17 cellular contexts compared by ENCODE assay signal in genomic region chr14:72714871-72715214, GRCh38.
DNase-seq lines count a peak whose midpoint lies in the region; ATAC-seq and TF ChIP-seq lines count a peak whose summit lies in the region.
"Had no signal": no experiment of that assay in that cellular context is flagged by ENCODE, and none has a peak within 500 bp of the region (broad histone marks: within the 10 kb centered on the region; RNA-seq: fewer than 3 reads in every experiment).

No MANE protein-coding gene starts in this region.

- no peak overlapping the region for H4K5ac ChIP-seq in IMR-90 (ENCODE audit: low read depth, low read length)

- H3K4me3 ChIP-seq in BLaER1 (0 out of 2 replicates have a peak overlapping the region, but pooled peaks have one; percentile 12), IMR-90 (ENCODE audit: insufficient read depth, low read depth, low read length) (no peak overlapping the region), esophagus muscularis mucosa (no peak overlapping the region), PC-9 (no peak overlapping the region)
- H3K4me3 ChIP-seq: colonic mucosa, esophagus squamous epithelium, hepatocyte, lower lobe of right lung, transverse colon had no signal

- no peak overlapping the region for H3K18ac ChIP-seq in IMR-90 (ENCODE audit: low read depth, low read length)

- H3K9ac ChIP-seq in BLaER1 = 0 out of 2 replicates have a peak overlapping the region, but pooled peaks have one; percentile 11
- no peak overlapping the region for H3K9ac ChIP-seq in IMR-90 (ENCODE audit: low read depth, low read length)

- no peaks in the 10 kb centered on the region for H3K27me3 Mint-ChIP-seq in nephron (ENCODE audit: low read depth)

- dilution Hi-C loops in IMR-90 (cut with HindIII; ENCODE audit: low sequenced_read_pairs, unreplicated experiment) = no loop called here

- no peak overlapping the region for H3K4ac ChIP-seq in IMR-90 (ENCODE audit: low read depth, low read length)

- H3F3A ChIP-seq in PC-9 (ENCODE audit: insufficient read depth, low read depth) = no peaks in the 10 kb centered on the region

- in situ Hi-C loops in IMR-90 (cut with MboI; ENCODE audit: low sequenced_read_pairs) = no loop called here

- no peaks in the 10 kb centered on the region for H3K9me3 ChIP-seq in BLaER1
- no peaks in the 10 kb centered on the region for H3K9me3 ChIP-seq in IMR-90 (ENCODE audit: control insufficient read depth, insufficient read depth, low read length)
- no peaks in the 10 kb centered on the region for H3K9me3 ChIP-seq in esophagus muscularis mucosa
- H3K9me3 ChIP-seq in PC-9 (ENCODE audit: insufficient read depth, low read depth) = no peaks in the 10 kb centered on the region
- H3K9me3 ChIP-seq: colonic mucosa, esophagus squamous epithelium, lower lobe of right lung, transverse colon had no signal

- H3K4me1 Mint-ChIP-seq in nephron = peaks cover 37% of the 10 kb centered on the region

- ATAC-seq in IMR-90 (ENCODE audit: low read depth) (no peak), GM19452 (IDR thresholded peaks at IDR 0.05; ENCODE audit: unreplicated experiment) (no peak)

- H2BK15ac ChIP-seq in IMR-90 (ENCODE audit: low read depth, low read length) = no peak overlapping the region

- H3K9me1 ChIP-seq in IMR-90 (ENCODE audit: insufficient read depth, low read length) = peaks cover 18% of the 10 kb centered on the region; the same call in 1 of the 2 replicates

- H3K27ac ChIP-seq in BLaER1 (peak overlapping the region; percentile 57), IMR-90 (ENCODE audit: insufficient read depth, low read length) (no peak overlapping the region), esophagus muscularis mucosa (replicated peaks in 1 of 4) (peak overlapping the region in 3 of 4 donors; percentile 27 to 67 (median 65)), PC-9 (no peak overlapping the region)
- H3K27ac ChIP-seq: colonic mucosa, esophagus squamous epithelium, hepatocyte, lower lobe of right lung, transverse colon had no signal

- no peaks in the 10 kb centered on the region for H3K27me3 ChIP-seq in BLaER1
- H3K27me3 ChIP-seq in IMR-90 (ENCODE audit: control insufficient read depth, insufficient read depth, low read length) = no peaks in the 10 kb centered on the region
- H3K27me3 ChIP-seq in esophagus muscularis mucosa = no peaks in the 10 kb centered on the region
- peaks cover 65% of the 10 kb centered on the region for H3K27me3 ChIP-seq in PC-9 (ENCODE audit: insufficient read depth, low read depth)
- H3K27me3 ChIP-seq: colonic mucosa, esophagus squamous epithelium, hepatocyte, transverse colon had no signal

- peak overlapping the region; percentile 26 for H2AK9ac ChIP-seq in IMR-90 (replicated peaks; ENCODE audit: low read depth, low read length, poor library complexity)

- no peak for TF ChIP-seq CTCF in IMR-90 (conservative IDR thresholded peaks at IDR 0.05; ENCODE audit: low read depth, low read length)
- TF ChIP-seq CTCF in esophagus muscularis mucosa (IDR thresholded peaks at IDR 0.05) = no peak
- TF ChIP-seq CTCF in nephron (IDR thresholded peaks at IDR 0.05; ENCODE audit: unreplicated experiment in 3 of 3) = no peak
- no peak for TF ChIP-seq CTCF in PC-9 (conservative IDR thresholded peaks at IDR 0.05)

- H3K4me3 Mint-ChIP-seq in nephron = no peak overlapping the region

- H4K8ac ChIP-seq in IMR-90 (ENCODE audit: low read depth in 2 of 2, low read length in 2 of 2) = no peak overlapping the region; a peak in 1 of 4 replicates

- H3K79me1 ChIP-seq in IMR-90 (ENCODE audit: low read depth in 1 of 2, low read length in 2 of 2) = peaks cover 4 to 19% of the 10 kb centered on the region in 2 experiments; a peak in 2 of 4 replicates

- no peak overlapping the region for H3K23ac ChIP-seq in IMR-90 (ENCODE audit: low read depth, low read length)

- no peak overlapping the region for H3K14ac ChIP-seq in IMR-90 (replicated peaks; ENCODE audit: low read depth, low read length)

- H3K9me2 ChIP-seq in PC-9 (ENCODE audit: insufficient read depth) = no peaks in the 10 kb centered on the region

- H3K4me2 ChIP-seq in BLaER1 (peak overlapping the region; percentile 92), IMR-90 (ENCODE audit: low read depth, low read length) (no peak overlapping the region), PC-9 (no peak overlapping the region)
- H3K4me2 ChIP-seq: hepatocyte had no signal

- no peak for TF ChIP-seq RAD21 in IMR-90 (IDR thresholded peaks at IDR 0.05; ENCODE audit: low read length)

- no peak overlapping the region for H3K56ac ChIP-seq in IMR-90 (ENCODE audit: extremely low read depth, insufficient read depth, low read length)

- H3K4me1 ChIP-seq in BLaER1 (peaks cover 52% of the 10 kb centered on the region), IMR-90 (ENCODE audit: control insufficient read depth, insufficient read depth, low read length) (peaks cover 14% of the 10 kb centered on the region), esophagus muscularis mucosa (peaks cover 25 to 45% (median 28%) of the 10 kb centered on the region in 4 donors), PC-9 (replicated peaks; ENCODE audit: insufficient read depth) (no peaks in the 10 kb centered on the region)
- H3K4me1 ChIP-seq: colonic mucosa, lower lobe of right lung, transverse colon had no signal

- POLR2A ChIA-PET in IMR-90 (lab: Charles Lee; ENCODE audit: unreplicated experiment) = no interaction called here
- POLR2A ChIA-PET in PC-9 (lab: Charles Lee; ENCODE audit: unreplicated experiment) = no interaction called here

- H4K91ac ChIP-seq in IMR-90 (ENCODE audit: insufficient read depth, low read depth, low read length) = no peak overlapping the region; the same call in 1 of the 2 replicates

- H2BK5ac ChIP-seq in IMR-90 (ENCODE audit: low read depth, low read length, poor library complexity, severe bottlenecking) = no peak overlapping the region

- H3K36me3 ChIP-seq in BLaER1 (no peaks in the 10 kb centered on the region), IMR-90 (ENCODE audit: control insufficient read depth, insufficient read depth, low read length) (peaks cover 13% of the 10 kb centered on the region; the same call in 1 of the 2 replicates), esophagus muscularis mucosa (peaks cover 0 to 15% (median 0%) of the 10 kb centered on the region in 4 donors), PC-9 (ENCODE audit: low read depth) (no peaks in the 10 kb centered on the region)
- H3K36me3 ChIP-seq: colonic mucosa, esophagus squamous epithelium, lower lobe of right lung, transverse colon had no signal

- H2BK120ac ChIP-seq in IMR-90 (ENCODE audit: low read depth, low read length) = no peak overlapping the region

- TF ChIP-seq POLR2A in IMR-90 (IDR thresholded peaks at IDR 0.05; ENCODE audit: low read depth, low read length) = no peak
- no peak for TF ChIP-seq POLR2A in esophagus muscularis mucosa (IDR thresholded peaks at IDR 0.05; ENCODE audit: low read depth)

- H2AFZ ChIP-seq in IMR-90 (replicated peaks; ENCODE audit: low read length, poor library complexity) (peak overlapping the region; percentile 14), PC-9 (no peak overlapping the region)
- H2AFZ ChIP-seq: hepatocyte had no signal

- WGBS in IMR-90 (ENCODE audit: extremely low coverage in 2 of 2, insufficient read length in 1 of 2), 2 experiments = no CpG with 5 or more reads among the region's 8 CpGs
- WGBS in esophagus muscularis mucosa = 95% methylated on average over 4 of the region's 8 CpGs

- peaks cover 10% of the 10 kb centered on the region for H3K36me3 Mint-ChIP-seq in nephron (ENCODE audit: low read depth)
- H3K36me3 Mint-ChIP-seq: activated naive CD4-positive, alpha-beta T cell treated with anti-CD3 and anti-CD28 coated beads, Interleukin-2, amount 50 U/mL, for 72 hours had no signal

- peak overlapping the region; percentile 44; the same call in 1 of the 2 replicates for H2AK5ac ChIP-seq in IMR-90 (ENCODE audit: low read depth, low read length)

- H3K79me2 ChIP-seq in PC-9 (ENCODE audit: low read depth) = no peaks in the 10 kb centered on the region
- H3K79me2 ChIP-seq: hepatocyte had no signal

- TF ChIP-seq EP300 in esophagus muscularis mucosa (IDR thresholded peaks at IDR 0.05) = no peak

- BruUV-seq in IMR-90 (replicated peaks; lab: Mats Ljungman, UMichigan) = no TSS peak
- no TSS peak for BruUV-seq in PC-9 (replicated peaks; lab: Mats Ljungman, UMichigan)

- CTCF ChIA-PET in IMR-90 (lab: Yijun Ruan, JAX) = no interaction called here
- CTCF ChIA-PET in PC-9 (lab: Charles Lee) = no interaction called here

- intact Hi-C loops in IMR-90 (cut with micrococcal nuclease) (no loop called here), esophagus muscularis mucosa (cut with DNase I) (loop anchor here (10.0 kb wide), 2 partner anchors 90 to 180 kb away; partner anchors contain the start of gene DPF3), PC-9 (cut with micrococcal nuclease; ENCODE audit: unreplicated experiment) (no loop called here)

- no peaks in the 10 kb centered on the region for H3K9me3 Mint-ChIP-seq in nephron
- H3K9me3 Mint-ChIP-seq: activated naive CD4-positive, alpha-beta T cell treated with anti-CD3 and anti-CD28 coated beads, Interleukin-2, amount 50 U/mL, for 72 hours had no signal

- H4K20me1 ChIP-seq in BLaER1 (no peaks in the 10 kb centered on the region), IMR-90 (ENCODE audit: insufficient read depth, low read length) (no peaks in the 10 kb centered on the region), PC-9 (ENCODE audit: insufficient read depth) (no peaks in the 10 kb centered on the region)

- H3K27ac Mint-ChIP-seq in nephron = peak overlapping the region in 2 of 3 experiments; percentile 35 to 84
- H3K27ac Mint-ChIP-seq: activated naive CD4-positive, alpha-beta T cell treated with anti-CD3 and anti-CD28 coated beads, Interleukin-2, amount 50 U/mL, for 72 hours had no signal

- H2BK20ac ChIP-seq in IMR-90 (ENCODE audit: low read depth, low read length) = no peak overlapping the region

- no peak for DNase-seq in IMR-90
- DNase-seq in esophagus muscularis mucosa (ENCODE audit: extremely low spot score) = no peak
- no peak for DNase-seq in PC-9
- no peak for DNase-seq in inferior parietal cortex (ENCODE audit: extremely low spot score)
- DNase-seq in SK-N-DZ (ENCODE audit: low spot score) = no peak
- DNase-seq: colonic mucosa, DMS53, esophagus squamous epithelium, lower lobe of right lung, NCI-H2171 treated with DMSO at 0.1 percent for 48 hours, SIG-M5 had no signal

TF ChIP-seq in IMR-90, 13 proteins besides CTCF, POLR2A, EP300 and RAD21:
- TF ChIP-seq RCOR1 (IDR thresholded peaks at IDR 0.05; ENCODE audit: insufficient replicate concordance, low read length) (no peak), ELK1 (IDR thresholded peaks at IDR 0.05; ENCODE audit: borderline replicate concordance, low read depth, low read length) (no peak), CEBPB (IDR thresholded peaks at IDR 0.05; ENCODE audit: low read depth, low read length) (peak; percentile 45; the same call in 1 of the 2 replicates), BHLHE40 (IDR thresholded peaks at IDR 0.05; ENCODE audit: low read depth, low read length) (no peak)

Comparison
In these comparisons a context has a peak if more than half of its experiments do, and no peak if none do; other contexts are left out.
1. H3K27ac ChIP-seq: peak in BLaER1 (single experiment) and esophagus muscularis mucosa (3 of 4); none in IMR-90 (single experiment) and PC-9 (single experiment).